In the genomic region with DNA sequence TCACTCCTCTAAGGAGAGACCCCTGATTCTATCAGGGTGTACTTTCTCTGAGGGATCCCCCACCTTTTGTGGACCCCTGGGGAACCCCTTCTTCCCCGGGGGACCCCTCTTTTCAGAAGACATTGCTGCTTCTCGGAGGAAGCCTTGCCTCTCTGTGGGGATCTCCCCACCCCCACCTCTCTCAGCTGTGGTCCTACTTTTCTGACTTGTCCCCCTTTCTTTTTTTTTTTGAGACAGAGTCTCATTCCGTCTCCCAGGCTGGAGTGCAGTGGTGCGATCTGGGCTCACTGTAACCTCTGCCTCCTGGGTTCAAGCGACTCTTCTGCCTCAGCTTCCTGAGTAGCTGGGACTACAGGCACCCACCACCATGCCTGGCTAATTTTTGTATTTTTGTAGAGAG, we compare ENCODE assay signal across 9 cellular contexts. TPM values are rescaled to one million over a fixed set of nuclear protein-coding genes. Genes with fewer than 3 reads are reported as not detected.
DNase-seq lines count a peak whose midpoint lies in the region; ATAC-seq, FAIRE-seq and TF ChIP-seq lines count a peak whose summit lies in the region.
"Had no signal": no experiment of that assay in that cellular context is flagged by ENCODE, and none has a peak within 500 bp of the region (broad histone marks: within the 10 kb centered on the region; RNA-seq: fewer than 3 reads in every experiment).

No MANE protein-coding gene starts in this region.

- intact Hi-C loops in CD4-positive, alpha-beta T cell (cut with DNase I, micrococcal nuclease): loop anchor here in 1 of 2 experiments (5.0 kb wide), 1 partner anchor 105 kb away; no protein-coding TSS in a partner anchor

- no peaks in the 10 kb centered on the region for H3K27me3 ChIP-seq in CD4-positive, alpha-beta T cell (ENCODE audit: control insufficient read depth, insufficient read depth, low read length)
- no peaks in the 10 kb centered on the region for H3K27me3 ChIP-seq in MM.1S (replicated peaks; ENCODE audit: insufficient read depth, low read length)
- no peaks in the 10 kb centered on the region for H3K27me3 ChIP-seq in duodenal mucosa (ENCODE audit: control insufficient read depth in 1 of 2, insufficient read depth in 2 of 2, low read length in 2 of 2)
- peaks cover 11% of the 10 kb centered on the region for H3K27me3 ChIP-seq in neural progenitor cell

- H3K27ac Mint-ChIP-seq in CD4-positive, alpha-beta T cell: peak overlapping the region; percentile 94
- H3K27ac Mint-ChIP-seq in neural progenitor cell: no peak overlapping the region

- peak overlapping the region; percentile 96 for H3K4me3 ChIP-seq in MM.1S (ENCODE audit: low read length)
- H3K4me3 ChIP-seq in duodenal mucosa (ENCODE audit: low read depth in 1 of 2, low read length in 2 of 2): peak overlapping the region; percentile 71 to 86
- H3K4me3 ChIP-seq in neural progenitor cell: peak overlapping the region; percentile 80

- POLR2A ChIA-PET in CD4-positive, alpha-beta T cell (lab: Charles Lee): interaction anchor here (2.7 kb wide), 1 partner anchor 18 kb away, joined by 19 read pairs; the partner anchor contains the start of gene GATAD2A

- H3K36me3 Mint-ChIP-seq in CD4-positive, alpha-beta T cell (ENCODE audit: low read depth): peaks cover 10% of the 10 kb centered on the region
- H3K36me3 Mint-ChIP-seq in neural progenitor cell: peaks cover 2% of the 10 kb centered on the region

- H3K9me3 ChIP-seq in CD4-positive, alpha-beta T cell (ENCODE audit: control insufficient read depth, low read length): no peaks in the 10 kb centered on the region
- H3K9me3 ChIP-seq in MM.1S (replicated peaks; ENCODE audit: insufficient read depth, low read length) (no peaks in the 10 kb centered on the region), duodenal mucosa (ENCODE audit: control insufficient read depth in 1 of 2, low read length in 2 of 2) (no peaks in the 10 kb centered on the region), neural progenitor cell (ENCODE audit: low read depth) (no peaks in the 10 kb centered on the region)

- CTCF ChIA-PET in CD4-positive, alpha-beta T cell (lab: Charles Lee): no interaction called here

- ATAC-seq in CD4-positive, alpha-beta T cell (ENCODE audit: poor library complexity): no peak
- ATAC-seq in omental fat pad (ENCODE audit: low FRiP score): no peak

- H3K4me2 ChIP-seq in MM.1S (ENCODE audit: low read depth, low read length): peak overlapping the region; percentile 89; the same call in 1 of the 2 replicates
- H3K4me2 ChIP-seq in neural progenitor cell: peak overlapping the region; percentile 95

- no peak for DNase-seq in CD4-positive, alpha-beta T cell
- DNase-seq in MM.1S: no peak
- no peak for DNase-seq in neural progenitor cell (ENCODE audit: low spot score)
- no peak for DNase-seq in urothelium cell line (ENCODE audit: low spot score)
- no peak for DNase-seq in HTR-8/SVneo (ENCODE audit: insufficient read length, low spot score)
- no peak for DNase-seq in omental fat pad (ENCODE audit: low spot score)
- DNase-seq in NCI-H2171 (lab: John Stamatoyannopoulos, UW): no peak

- TF ChIP-seq CTCF in CD4-positive, alpha-beta T cell (IDR thresholded peaks at IDR 0.05): no peak
- no peak for TF ChIP-seq CTCF in MM.1S (IDR thresholded peaks at IDR 0.05; ENCODE audit: low read length)
- no peak for TF ChIP-seq CTCF in neural progenitor cell (IDR thresholded peaks at IDR 0.05)
- no peak for TF ChIP-seq CTCF in omental fat pad (IDR thresholded peaks at IDR 0.05)

- H3K27ac ChIP-seq in CD4-positive, alpha-beta T cell (ENCODE audit: low read depth, low read length): peak overlapping the region; percentile 40
- no peak overlapping the region for H3K27ac ChIP-seq in MM.1S (ENCODE audit: low read length)
- no peak overlapping the region for H3K27ac ChIP-seq in duodenal mucosa (ENCODE audit: low read depth, low read length)
- H3K27ac ChIP-seq in neural progenitor cell: no peak overlapping the region

- H3K27me3 Mint-ChIP-seq in CD4-positive, alpha-beta T cell: no peaks in the 10 kb centered on the region
- peaks cover 2% of the 10 kb centered on the region for H3K27me3 Mint-ChIP-seq in neural progenitor cell (ENCODE audit: insufficient read depth, low read depth)

- peaks cover 60% of the 10 kb centered on the region for H3K4me1 Mint-ChIP-seq in CD4-positive, alpha-beta T cell (ENCODE audit: low read depth)
- H3K4me1 Mint-ChIP-seq in neural progenitor cell: peaks cover 28% of the 10 kb centered on the region

- no peaks in the 10 kb centered on the region for H3K9me3 Mint-ChIP-seq in CD4-positive, alpha-beta T cell
- H3K9me3 Mint-ChIP-seq in neural progenitor cell: peaks cover 3% of the 10 kb centered on the region

- no peak overlapping the region for H2AFZ ChIP-seq in MM.1S (ENCODE audit: low read length)
- no peak overlapping the region for H2AFZ ChIP-seq in neural progenitor cell (replicated peaks)

- H3K4me3 Mint-ChIP-seq in CD4-positive, alpha-beta T cell: peak overlapping the region; percentile 96
- peak overlapping the region; percentile 92 for H3K4me3 Mint-ChIP-seq in neural progenitor cell

- H3K9ac ChIP-seq in MM.1S (ENCODE audit: low read length) (peak overlapping the region; percentile 86; the same call in 1 of the 2 replicates), duodenal mucosa (ENCODE audit: low read depth in 1 of 2, low read length in 2 of 2) (peak overlapping the region; percentile 87 to 98), neural progenitor cell (no peak overlapping the region)

- H3K79me2 ChIP-seq in MM.1S (ENCODE audit: low read length) (peaks cover 52% of the 10 kb centered on the region), neural progenitor cell (ENCODE audit: low read depth) (peaks cover 39% of the 10 kb centered on the region)

- H3K4me1 ChIP-seq in MM.1S (ENCODE audit: low read length): 0 out of 2 replicates have a peak, but pooled peaks cover 6% of the 10 kb centered on the region
- H3K4me1 ChIP-seq in duodenal mucosa (ENCODE audit: control insufficient read depth in 1 of 2, insufficient read depth in 2 of 2, low read length in 2 of 2): peaks cover 30 to 45% of the 10 kb centered on the region in 2 donors
- H3K4me1 ChIP-seq in neural progenitor cell: peaks cover 6% of the 10 kb centered on the region

- no peaks in the 10 kb centered on the region for H3F3A ChIP-seq in MM.1S (ENCODE audit: insufficient read depth, low read length)
- peaks cover 17% of the 10 kb centered on the region for H3F3A ChIP-seq in neural progenitor cell (ENCODE audit: low read depth)

- FAIRE-seq in urothelium cell line (lab: Jason Lieb, UNC) (no peak), HTR-8/SVneo (lab: Jason Lieb, UNC) (no peak)
- FAIRE-seq: RCC 7860 had no signal

- no peaks in the 10 kb centered on the region for H4K20me1 ChIP-seq in MM.1S (ENCODE audit: insufficient read depth, low read length)
- H4K20me1 ChIP-seq in neural progenitor cell (ENCODE audit: low read depth): peaks cover 34% of the 10 kb centered on the region

- no peaks in the 10 kb centered on the region for H3K9me2 ChIP-seq in MM.1S (replicated peaks; ENCODE audit: insufficient read depth, low read length)

- no peaks in the 10 kb centered on the region for H3K36me3 ChIP-seq in MM.1S (replicated peaks; ENCODE audit: insufficient read depth, low read length)
- H3K36me3 ChIP-seq in duodenal mucosa (ENCODE audit: control insufficient read depth in 1 of 2, insufficient read depth in 2 of 2, low read length in 2 of 2): no peaks in the 10 kb centered on the region
- no peaks in the 10 kb centered on the region for H3K36me3 ChIP-seq in neural progenitor cell

RNA-seq across cellular contexts. Expression of gene GATAD2A, which starts 18.4 kb away (rescaled TPM):
- total RNA-seq in CD4-positive, alpha-beta T cell: 100 to 1,000 TPM; 104 to 107 TPM
- total RNA-seq in neural progenitor cell (ENCODE audit: low replicate concordance) (37.9 and 49.8 TPM in 2 replicates), omental fat pad (10 to 100 TPM; 25.9 to 80.3 (median 35.9) TPM)
